8 cellular contexts compared by ENCODE assay signal in genomic region chr1:92080128-92080985, GRCh38. TPM values are rescaled to one million over a fixed set of nuclear protein-coding genes. Genes with fewer than 3 reads are reported as not detected.
DNase-seq lines count a peak whose midpoint lies in the region; ATAC-seq, FAIRE-seq and TF ChIP-seq lines count a peak whose summit lies in the region.

BTBD8 (plus strand) TSS chr1:92080345; CDS start chr1:92080572, 227 bp downstream.

- H3K27ac Mint-ChIP-seq in immature natural killer cell = peak within 1 kb of the TSS; percentile 80 to 96 (median 84)

- H3K79me2 ChIP-seq in smooth muscle cell (ENCODE audit: low read depth) = no peaks in the 10 kb centered on the region

- POLR2A ChIA-PET in A673 (lab: Charles Lee; ENCODE audit: low non-redundant PET) = no interaction called here

- peak within 1 kb of the TSS; percentile 93 to 98 (median 96) for H3K4me3 Mint-ChIP-seq in immature natural killer cell

- H3K4me1 ChIP-seq in A673 (ENCODE audit: insufficient read depth, low read length, poor library complexity, severe bottlenecking) = no peaks in the 10 kb centered on the region
- H3K4me1 ChIP-seq in smooth muscle cell (ENCODE audit: low read depth) = no peaks in the 10 kb centered on the region

- H3F3A ChIP-seq in smooth muscle cell (ENCODE audit: low read depth) = no peaks in the 10 kb centered on the region

- intact Hi-C loops in A673 (cut with micrococcal nuclease; ENCODE audit: unreplicated experiment) = no loop called here

- peaks cover 0 to 1% (median 0%) of the 10 kb centered on the region in 3 donors for H3K27me3 Mint-ChIP-seq in immature natural killer cell (ENCODE audit: low read depth in 3 of 3)

- no peak for FAIRE-seq in bronchial epithelial cell (lab: Jason Lieb, UNC)

- peak within 1 kb of the TSS; percentile 56 for H3K27ac ChIP-seq in A673 (ENCODE audit: low read depth, low read length, poor library complexity, severe bottlenecking)
- no peak within 1 kb of the TSS for H3K27ac ChIP-seq in smooth muscle cell (ENCODE audit: low read depth)

- no peaks in the 10 kb centered on the region for H4K20me1 ChIP-seq in smooth muscle cell (ENCODE audit: low read depth)

- no TSS peak for BruUV-seq in A673 (replicated peaks; lab: Mats Ljungman, UMichigan)

- TF ChIP-seq CTCF in A673 (conservative IDR thresholded peaks at IDR 0.05; ENCODE audit: low read depth, low read length) (no peak), WI38 (IDR thresholded peaks at IDR 0.05; ENCODE audit: low read depth, low read length) (no peak), bronchial epithelial cell (IDR thresholded peaks at IDR 0.05; ENCODE audit: insufficient read depth, low read length, severe bottlenecking) (peak; percentile 5), smooth muscle cell (IDR thresholded peaks at IDR 0.05; ENCODE audit: borderline replicate concordance, insufficient read depth, poor library complexity, severe bottlenecking) (no peak)

- peak; percentile 83 for DNase-seq in A673 (ENCODE audit: low spot score)
- DNase-seq in NCI-H2196 (lab: John Stamatoyannopoulos, UW; ENCODE audit: unreplicated experiment) = peak; percentile 88
- peak; percentile 60 for DNase-seq in bronchial epithelial cell (ENCODE audit: low read depth)
- DNase-seq in immature natural killer cell = peak; percentile 81 to 85 (median 82)
- peak; percentile 32 for DNase-seq in smooth muscle cell (lab: John Stamatoyannopoulos, UW; ENCODE audit: unreplicated experiment)

- H3K9me3 Mint-ChIP-seq in immature natural killer cell = peaks cover 4 to 8% (median 6%) of the 10 kb centered on the region in 6 donors

- H3K9ac ChIP-seq in smooth muscle cell (ENCODE audit: low read depth) = peak within 1 kb of the TSS; percentile 81

- peak within 1 kb of the TSS; percentile 62 for H3K4me3 ChIP-seq in A673 (ENCODE audit: low read depth, low read length, poor library complexity, severe bottlenecking)
- H3K4me3 ChIP-seq in WI38 (ENCODE audit: low read depth, low read length) = peak within 1 kb of the TSS; percentile 81
- peak within 1 kb of the TSS; percentile 85 for H3K4me3 ChIP-seq in bronchial epithelial cell (ENCODE audit: low read depth, low read length)
- peak within 1 kb of the TSS; percentile 84 for H3K4me3 ChIP-seq in smooth muscle cell

- H3K4me2 ChIP-seq in smooth muscle cell = peak within 1 kb of the TSS; percentile 98

- H3K4me1 Mint-ChIP-seq in immature natural killer cell = peaks cover 14 to 16% of the 10 kb centered on the region in 2 donors

- peak within 1 kb of the TSS; percentile 98 for H2AFZ ChIP-seq in smooth muscle cell (ENCODE audit: low read depth)

- ATAC-seq in GM18867 (IDR thresholded peaks at IDR 0.05; ENCODE audit: unreplicated experiment) (peak; percentile 97), HG03103 (IDR thresholded peaks at IDR 0.05; ENCODE audit: low read depth, unreplicated experiment) (peak; percentile 94)

- H3K36me3 Mint-ChIP-seq in immature natural killer cell = peaks cover 6 to 13% (median 8%) of the 10 kb centered on the region in 3 donors

- CTCF ChIA-PET in A673 (lab: Charles Lee) = no interaction called here

- no peaks in the 10 kb centered on the region for H3K36me3 ChIP-seq in A673 (ENCODE audit: insufficient read depth, low read length, poor library complexity, severe bottlenecking)
- no peaks in the 10 kb centered on the region for H3K36me3 ChIP-seq in bronchial epithelial cell (ENCODE audit: control insufficient read depth, insufficient read depth, low read length)
- no peaks in the 10 kb centered on the region for H3K36me3 ChIP-seq in smooth muscle cell (ENCODE audit: low read depth)

- H3K9me3 ChIP-seq in A673 (ENCODE audit: low read depth, low read length, poor library complexity, severe bottlenecking) (peaks cover 4% of the 10 kb centered on the region), smooth muscle cell (replicated peaks; ENCODE audit: low read depth) (peaks cover 1% of the 10 kb centered on the region)

- H3K27me3 ChIP-seq in A673 (replicated peaks; ENCODE audit: insufficient read depth, low read depth, low read length, poor library complexity) (no peaks in the 10 kb centered on the region), bronchial epithelial cell (ENCODE audit: control insufficient read depth, insufficient read depth, low read length) (no peaks in the 10 kb centered on the region), smooth muscle cell (ENCODE audit: low read depth) (no peaks in the 10 kb centered on the region)

- 2% methylated on average over 49 of the region's 55 CpGs for WGBS in smooth muscle cell (ENCODE audit: low lambda C conversion rate)

RNA-seq across cellular contexts. Expression of gene BTBD8, which starts in this region (rescaled TPM):
- total RNA-seq in A673 (2021) (1.4 and 3.1 TPM in 2 replicates), bronchial epithelial cell (2.6 and 4.1 TPM in 2 replicates), smooth muscle cell (4.9 TPM in 2 replicates)
- polyA plus RNA-seq in immature natural killer cell (1 to 10 TPM; 1.5 to 2.3 (median 1.5) TPM), smooth muscle cell (0.57 and 1.6 TPM in 2 replicates)

Comparison
In these comparisons a context has a peak if more than half of its experiments do, and no peak if none do; other contexts are left out.
1. DNase-seq: peak in every context shown above with its lines; median percentile 88 in NCI-H2196; 83 in A673; 82 in immature natural killer cell; 60 in bronchial epithelial cell; 32 in smooth muscle cell.